In the genomic region with DNA sequence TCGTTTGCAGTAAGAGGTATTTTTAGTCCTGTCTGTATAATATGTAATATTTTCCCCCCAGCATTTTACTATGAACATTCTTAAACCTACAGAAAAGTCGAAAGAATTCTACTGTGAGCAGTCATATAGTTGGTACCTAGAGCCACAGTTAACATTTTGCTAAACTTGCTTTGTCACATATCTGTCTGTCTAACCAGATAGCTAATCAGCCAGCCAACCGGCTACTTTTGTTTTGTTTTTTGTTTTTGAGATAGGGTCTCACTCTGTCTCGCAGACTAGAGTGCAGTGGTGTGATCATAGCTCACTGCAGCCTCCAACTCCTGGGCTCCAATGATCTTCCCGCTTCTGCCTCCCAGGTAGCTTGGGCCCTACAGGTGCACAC, we compare ENCODE assay signal across 8 cellular contexts.
A peak's percentile ranks its signal among the peaks of the same experiment; 100 is the strongest.
DNase-seq lines count a peak whose midpoint lies in the region; ATAC-seq and TF ChIP-seq lines count a peak whose summit lies in the region.

No MANE protein-coding gene starts in this region.

- H3K27me3 ChIP-seq in ascending aorta: no peaks in the 10 kb centered on the region
- no peaks in the 10 kb centered on the region for H3K27me3 ChIP-seq in thyroid gland

- H3K4me3 ChIP-seq in ascending aorta (no peak overlapping the region), mesodermal cell (ENCODE audit: extremely low read depth, insufficient read depth, low read length, poor library complexity, severe bottlenecking) (no peak overlapping the region), thyroid gland (replicated peaks in 1 of 3) (no peak overlapping the region)

- no peaks in the 10 kb centered on the region for H3K27me3 Mint-ChIP-seq in activated naive CD8-positive, alpha-beta T cell treated with anti-CD3 and anti-CD28 coated beads, Interleukin-2, amount 50 U/mL, for 24 hours
- H3K27me3 Mint-ChIP-seq in activated naive CD8-positive, alpha-beta T cell treated with anti-CD3 and anti-CD28 coated beads for 36 hours: no peaks in the 10 kb centered on the region

- H3K9me3 Mint-ChIP-seq in activated naive CD8-positive, alpha-beta T cell treated with anti-CD3 and anti-CD28 coated beads, Interleukin-2, amount 50 U/mL, for 24 hours: no peaks in the 10 kb centered on the region
- H3K9me3 Mint-ChIP-seq in activated naive CD8-positive, alpha-beta T cell treated with anti-CD3 and anti-CD28 coated beads for 36 hours: no peaks in the 10 kb centered on the region

- H3K9me3 ChIP-seq in ascending aorta (no peaks in the 10 kb centered on the region), mesodermal cell (ENCODE audit: control insufficient read depth, low read length) (no peaks in the 10 kb centered on the region), thyroid gland (no peaks in the 10 kb centered on the region)

- H3K27ac ChIP-seq in ascending aorta (peak overlapping the region; percentile 79 to 89), mesodermal cell (ENCODE audit: low read depth, low read length, severe bottlenecking) (peak overlapping the region; percentile 83), thyroid gland (peak overlapping the region; percentile 85 to 92 (median 85))

- H3K4me3 Mint-ChIP-seq in activated naive CD8-positive, alpha-beta T cell treated with anti-CD3 and anti-CD28 coated beads, Interleukin-2, amount 50 U/mL, for 24 hours: no peak overlapping the region
- no peak overlapping the region for H3K4me3 Mint-ChIP-seq in activated naive CD8-positive, alpha-beta T cell treated with anti-CD3 and anti-CD28 coated beads for 36 hours

- peak overlapping the region; percentile 54 for H3K27ac Mint-ChIP-seq in activated naive CD8-positive, alpha-beta T cell treated with anti-CD3 and anti-CD28 coated beads, Interleukin-2, amount 50 U/mL, for 24 hours
- H3K27ac Mint-ChIP-seq in activated naive CD8-positive, alpha-beta T cell treated with anti-CD3 and anti-CD28 coated beads for 36 hours: no peak overlapping the region

- H3K4me1 Mint-ChIP-seq in activated naive CD8-positive, alpha-beta T cell treated with anti-CD3 and anti-CD28 coated beads, Interleukin-2, amount 50 U/mL, for 24 hours: peaks cover 40% of the 10 kb centered on the region
- peaks cover 29% of the 10 kb centered on the region for H3K4me1 Mint-ChIP-seq in activated naive CD8-positive, alpha-beta T cell treated with anti-CD3 and anti-CD28 coated beads for 36 hours

- H3K36me3 ChIP-seq in ascending aorta (peaks cover 12 to 26% of the 10 kb centered on the region in 2 donors), mesodermal cell (ENCODE audit: control insufficient read depth, insufficient read depth, low read length) (peaks cover 20% of the 10 kb centered on the region), thyroid gland (peaks cover 6 to 16% of the 10 kb centered on the region in 2 donors)

- intact Hi-C loops in ascending aorta (cut with DNase I) (loop anchor here (2.0 to 5.0 kb wide), 4 partner anchors 35 to 165 kb away; a partner anchor contains a TSS), thyroid gland (cut with DNase I) (no loop called here)

- 86 to 94% methylated on average over 1 to 3 of the region's 5 CpGs for WGBS in mesodermal cell (ENCODE audit: insufficient coverage in 2 of 2), 2 experiments
- 52 to 63% methylated on average over 5 of the region's 5 CpGs for WGBS in thyroid gland, 2 donors

- DNase-seq in activated naive CD8-positive, alpha-beta T cell treated with anti-CD3 and anti-CD28 coated beads, Interleukin-2, amount 50 U/mL, for 24 hours: no peak
- DNase-seq in activated naive CD8-positive, alpha-beta T cell treated with anti-CD3 and anti-CD28 coated beads for 36 hours: no peak
- DNase-seq in ascending aorta (ENCODE audit: low spot score in 2 of 2) (no peak), thyroid gland (no peak), NCI-H2171 treated with DMSO at 0.1 percent for 48 hours (lab: John Stamatoyannopoulos, UW) (no peak)

- ATAC-seq in activated naive CD8-positive, alpha-beta T cell treated with anti-CD3 and anti-CD28 coated beads, Interleukin-2, amount 50 U/mL, for 24 hours: no peak
- no peak for ATAC-seq in HG03571 (IDR thresholded peaks at IDR 0.05; ENCODE audit: unreplicated experiment)
- ATAC-seq in GM18517 (IDR thresholded peaks at IDR 0.05; ENCODE audit: unreplicated experiment): no peak

- H3K4me1 ChIP-seq in ascending aorta (peaks cover 21 to 59% of the 10 kb centered on the region in 2 donors), mesodermal cell (ENCODE audit: control insufficient read depth, insufficient read depth, low read length, poor library complexity, severe bottlenecking) (peaks cover 19% of the 10 kb centered on the region), thyroid gland (peaks cover 37 to 56% of the 10 kb centered on the region in 2 donors)

- peaks cover 48% of the 10 kb centered on the region for H3K36me3 Mint-ChIP-seq in activated naive CD8-positive, alpha-beta T cell treated with anti-CD3 and anti-CD28 coated beads, Interleukin-2, amount 50 U/mL, for 24 hours (ENCODE audit: low read depth)
- peaks cover 43% of the 10 kb centered on the region for H3K36me3 Mint-ChIP-seq in activated naive CD8-positive, alpha-beta T cell treated with anti-CD3 and anti-CD28 coated beads for 36 hours

- TF ChIP-seq POLR2A in thyroid gland (IDR thresholded peaks at IDR 0.05): no peak

- TF ChIP-seq CTCF in ascending aorta (IDR thresholded peaks at IDR 0.05) (no peak), thyroid gland (IDR thresholded peaks at IDR 0.05) (no peak)
